ENCODE assay signal across 1 cellular context in the genomic region with DNA sequence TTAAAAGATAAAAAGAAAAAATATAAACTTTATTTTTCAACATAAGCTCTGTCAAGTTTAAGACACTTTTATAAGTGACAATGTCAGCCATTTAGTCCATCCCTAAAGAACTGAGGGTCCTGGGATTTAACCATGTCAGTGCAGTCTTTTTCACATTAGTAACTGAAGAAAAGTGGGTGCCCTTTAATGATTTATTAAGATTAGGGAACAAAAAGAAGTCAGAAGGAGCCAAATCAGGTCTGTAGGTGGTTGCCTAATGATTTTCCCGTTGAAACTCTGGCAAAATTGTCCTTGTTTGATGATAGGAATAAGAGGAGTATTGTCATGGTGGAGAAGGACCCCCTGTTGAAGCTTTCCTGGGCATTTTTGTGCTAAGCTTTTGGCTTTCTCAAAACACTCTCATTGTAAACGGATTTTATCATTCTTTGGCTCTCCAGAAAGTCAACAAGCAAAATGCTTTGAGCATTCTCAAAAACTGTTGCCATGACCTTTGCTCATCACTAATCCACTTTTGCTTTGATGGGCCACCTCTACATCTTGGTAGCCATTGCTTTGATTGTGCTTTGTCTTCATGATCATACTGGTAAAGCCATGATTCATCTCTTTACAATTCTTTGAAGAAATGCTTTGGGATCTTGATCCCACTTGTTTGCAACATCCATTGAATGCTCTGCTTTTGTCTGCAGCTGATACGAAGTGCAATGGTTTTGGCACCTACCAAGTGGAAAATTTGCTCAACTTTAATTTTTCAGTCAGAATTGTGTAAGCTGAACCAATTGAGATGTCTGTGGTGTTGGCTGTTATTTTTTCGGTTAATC.
TF ChIP-seq lines count a peak whose summit lies in the region.

No MANE protein-coding gene starts in this region.

TF ChIP-seq in HepG2, 621 proteins besides CTCF, POLR2A, EP300 and RAD21 (continued from another document and continues in another):
- TF ChIP-seq EED (CRISPR knock-in tag; IDR thresholded peaks at IDR 0.05) (no peak), SMARCC2 (IDR thresholded peaks at IDR 0.05) (peak; percentile 55; the same call in 1 of the 2 replicates), KMT2B (CRISPR knock-in tag; IDR thresholded peaks at IDR 0.05) (0 out of 2 replicates have a peak, but pooled peaks have one; percentile 50), DBP (CRISPR knock-in tag; IDR thresholded peaks at IDR 0.05; ENCODE audit: not compliant biosample characterization) (no peak), ZBTB14 (CRISPR knock-in tag; IDR thresholded peaks at IDR 0.05) (no peak), FOXO1 (CRISPR knock-in tag; IDR thresholded peaks at IDR 0.05) (peak; percentile 97), ATF6 (CRISPR knock-in tag; conservative IDR thresholded peaks at IDR 0.05) (no peak), DPF2 (CRISPR knock-in tag; IDR thresholded peaks at IDR 0.05; ENCODE audit: borderline replicate concordance, low read depth) (peak; percentile 95), NFKBIZ (CRISPR knock-in tag; IDR thresholded peaks at IDR 0.05) (peak; percentile 63; the same call in 1 of the 2 replicates), ZHX1 (CRISPR knock-in tag; IDR thresholded peaks at IDR 0.05; ENCODE audit: low read depth) (peak; percentile 53; the same call in 1 of the 2 replicates), HIVEP1 (CRISPR knock-in tag; IDR thresholded peaks at IDR 0.05) (no peak), NR0B2 (CRISPR knock-in tag; IDR thresholded peaks at IDR 0.05) (no peak), ZNF615 (CRISPR knock-in tag; IDR thresholded peaks at IDR 0.05; ENCODE audit: borderline replicate concordance) (0 out of 2 replicates have a peak, but pooled peaks have one; percentile 59), GLI4 (CRISPR knock-in tag; IDR thresholded peaks at IDR 0.05; ENCODE audit: borderline replicate concordance) (no peak), HNF4A (CRISPR knock-in tag; IDR thresholded peaks at IDR 0.05) (peak; percentile 97), ZNF766 (CRISPR knock-in tag; IDR thresholded peaks at IDR 0.05; ENCODE audit: borderline replicate concordance) (no peak), ZSCAN30 (CRISPR knock-in tag; IDR thresholded peaks at IDR 0.05) (no peak), SIX1 (CRISPR knock-in tag; IDR thresholded peaks at IDR 0.05; ENCODE audit: borderline replicate concordance) (peak; percentile 69; the same call in 1 of the 2 replicates), ZNF878 (CRISPR knock-in tag; IDR thresholded peaks at IDR 0.05) (peak; percentile 84; the same call in 1 of the 2 replicates), ERF (CRISPR knock-in tag; IDR thresholded peaks at IDR 0.05) (peak; percentile 58; the same call in 1 of the 2 replicates), HMG20B (CRISPR knock-in tag; conservative IDR thresholded peaks at IDR 0.05) (peak; percentile 95), SNAI1 (CRISPR knock-in tag; IDR thresholded peaks at IDR 0.05; ENCODE audit: borderline replicate concordance) (no peak), SRF (IDR thresholded peaks at IDR 0.05; ENCODE audit: low read depth, low read length) (no peak), ARNT (IDR thresholded peaks at IDR 0.05) (no peak)
- TF ChIP-seq, protein P1, sequence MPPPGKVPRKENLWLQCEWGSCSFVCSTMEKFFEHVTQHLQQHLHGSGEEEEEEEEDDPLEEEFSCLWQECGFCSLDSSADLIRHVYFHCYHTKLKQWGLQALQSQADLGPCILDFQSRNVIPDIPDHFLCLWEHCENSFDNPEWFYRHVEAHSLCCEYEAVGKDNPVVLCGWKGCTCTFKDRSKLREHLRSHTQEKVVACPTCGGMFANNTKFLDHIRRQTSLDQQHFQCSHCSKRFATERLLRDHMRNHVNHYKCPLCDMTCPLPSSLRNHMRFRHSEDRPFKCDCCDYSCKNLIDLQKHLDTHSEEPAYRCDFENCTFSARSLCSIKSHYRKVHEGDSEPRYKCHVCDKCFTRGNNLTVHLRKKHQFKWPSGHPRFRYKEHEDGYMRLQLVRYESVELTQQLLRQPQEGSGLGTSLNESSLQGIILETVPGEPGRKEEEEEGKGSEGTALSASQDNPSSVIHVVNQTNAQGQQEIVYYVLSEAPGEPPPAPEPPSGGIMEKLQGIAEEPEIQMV (CRISPR knock-in tag; IDR thresholded peaks at IDR 0.05; ENCODE audit: low read depth), result no peak
- TF ChIP-seq, protein P2, sequence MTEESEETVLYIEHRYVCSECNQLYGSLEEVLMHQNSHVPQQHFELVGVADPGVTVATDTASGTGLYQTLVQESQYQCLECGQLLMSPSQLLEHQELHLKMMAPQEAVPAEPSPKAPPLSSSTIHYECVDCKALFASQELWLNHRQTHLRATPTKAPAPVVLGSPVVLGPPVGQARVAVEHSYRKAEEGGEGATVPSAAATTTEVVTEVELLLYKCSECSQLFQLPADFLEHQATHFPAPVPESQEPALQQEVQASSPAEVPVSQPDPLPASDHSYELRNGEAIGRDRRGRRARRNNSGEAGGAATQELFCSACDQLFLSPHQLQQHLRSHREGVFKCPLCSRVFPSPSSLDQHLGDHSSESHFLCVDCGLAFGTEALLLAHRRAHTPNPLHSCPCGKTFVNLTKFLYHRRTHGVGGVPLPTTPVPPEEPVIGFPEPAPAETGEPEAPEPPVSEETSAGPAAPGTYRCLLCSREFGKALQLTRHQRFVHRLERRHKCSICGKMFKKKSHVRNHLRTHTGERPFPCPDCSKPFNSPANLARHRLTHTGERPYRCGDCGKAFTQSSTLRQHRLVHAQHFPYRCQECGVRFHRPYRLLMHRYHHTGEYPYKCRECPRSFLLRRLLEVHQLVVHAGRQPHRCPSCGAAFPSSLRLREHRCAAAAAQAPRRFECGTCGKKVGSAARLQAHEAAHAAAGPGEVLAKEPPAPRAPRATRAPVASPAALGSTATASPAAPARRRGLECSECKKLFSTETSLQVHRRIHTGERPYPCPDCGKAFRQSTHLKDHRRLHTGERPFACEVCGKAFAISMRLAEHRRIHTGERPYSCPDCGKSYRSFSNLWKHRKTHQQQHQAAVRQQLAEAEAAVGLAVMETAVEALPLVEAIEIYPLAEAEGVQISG (CRISPR knock-in tag; IDR thresholded peaks at IDR 0.05), result peak; percentile 37; the same call in 1 of the 2 replicates
- TF ChIP-seq, protein P3, sequence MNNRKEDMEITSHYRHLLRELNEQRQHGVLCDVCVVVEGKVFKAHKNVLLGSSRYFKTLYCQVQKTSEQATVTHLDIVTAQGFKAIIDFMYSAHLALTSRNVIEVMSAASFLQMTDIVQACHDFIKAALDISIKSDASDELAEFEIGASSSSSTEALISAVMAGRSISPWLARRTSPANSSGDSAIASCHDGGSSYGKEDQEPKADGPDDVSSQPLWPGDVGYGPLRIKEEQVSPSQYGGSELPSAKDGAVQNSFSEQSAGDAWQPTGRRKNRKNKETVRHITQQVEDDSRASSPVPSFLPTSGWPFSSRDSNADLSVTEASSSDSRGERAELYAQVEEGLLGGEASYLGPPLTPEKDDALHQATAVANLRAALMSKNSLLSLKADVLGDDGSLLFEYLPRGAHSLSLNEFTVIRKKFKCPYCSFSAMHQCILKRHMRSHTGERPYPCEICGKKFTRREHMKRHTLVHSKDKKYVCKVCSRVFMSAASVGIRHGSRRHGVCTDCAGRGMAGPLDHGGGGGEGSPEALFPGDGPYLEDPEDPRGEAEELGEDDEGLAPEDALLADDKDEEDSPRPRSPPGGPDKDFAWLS (CRISPR knock-in tag; IDR thresholded peaks at IDR 0.05; ENCODE audit: borderline replicate concordance), result no peak
- TF ChIP-seq, protein P4, sequence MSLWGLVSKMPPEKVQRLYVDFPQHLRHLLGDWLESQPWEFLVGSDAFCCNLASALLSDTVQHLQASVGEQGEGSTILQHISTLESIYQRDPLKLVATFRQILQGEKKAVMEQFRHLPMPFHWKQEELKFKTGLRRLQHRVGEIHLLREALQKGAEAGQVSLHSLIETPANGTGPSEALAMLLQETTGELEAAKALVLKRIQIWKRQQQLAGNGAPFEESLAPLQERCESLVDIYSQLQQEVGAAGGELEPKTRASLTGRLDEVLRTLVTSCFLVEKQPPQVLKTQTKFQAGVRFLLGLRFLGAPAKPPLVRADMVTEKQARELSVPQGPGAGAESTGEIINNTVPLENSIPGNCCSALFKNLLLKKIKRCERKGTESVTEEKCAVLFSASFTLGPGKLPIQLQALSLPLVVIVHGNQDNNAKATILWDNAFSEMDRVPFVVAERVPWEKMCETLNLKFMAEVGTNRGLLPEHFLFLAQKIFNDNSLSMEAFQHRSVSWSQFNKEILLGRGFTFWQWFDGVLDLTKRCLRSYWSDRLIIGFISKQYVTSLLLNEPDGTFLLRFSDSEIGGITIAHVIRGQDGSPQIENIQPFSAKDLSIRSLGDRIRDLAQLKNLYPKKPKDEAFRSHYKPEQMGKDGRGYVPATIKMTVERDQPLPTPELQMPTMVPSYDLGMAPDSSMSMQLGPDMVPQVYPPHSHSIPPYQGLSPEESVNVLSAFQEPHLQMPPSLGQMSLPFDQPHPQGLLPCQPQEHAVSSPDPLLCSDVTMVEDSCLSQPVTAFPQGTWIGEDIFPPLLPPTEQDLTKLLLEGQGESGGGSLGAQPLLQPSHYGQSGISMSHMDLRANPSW (CRISPR knock-in tag; IDR thresholded peaks at IDR 0.05; ENCODE audit: borderline replicate concordance), result no peak; the same call in 1 of the 2 replicates
- TF ChIP-seq, protein P5, sequence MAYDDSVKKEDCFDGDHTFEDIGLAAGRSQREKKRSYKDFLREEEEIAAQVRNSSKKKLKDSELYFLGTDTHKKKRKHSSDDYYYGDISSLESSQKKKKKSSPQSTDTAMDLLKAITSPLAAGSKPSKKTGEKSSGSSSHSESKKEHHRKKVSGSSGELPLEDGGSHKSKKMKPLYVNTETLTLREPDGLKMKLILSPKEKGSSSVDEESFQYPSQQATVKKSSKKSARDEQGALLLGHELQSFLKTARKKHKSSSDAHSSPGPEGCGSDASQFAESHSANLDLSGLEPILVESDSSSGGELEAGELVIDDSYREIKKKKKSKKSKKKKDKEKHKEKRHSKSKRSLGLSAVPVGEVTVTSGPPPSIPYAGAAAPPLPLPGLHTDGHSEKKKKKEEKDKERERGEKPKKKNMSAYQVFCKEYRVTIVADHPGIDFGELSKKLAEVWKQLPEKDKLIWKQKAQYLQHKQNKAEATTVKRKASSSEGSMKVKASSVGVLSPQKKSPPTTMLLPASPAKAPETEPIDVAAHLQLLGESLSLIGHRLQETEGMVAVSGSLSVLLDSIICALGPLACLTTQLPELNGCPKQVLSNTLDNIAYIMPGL (CRISPR knock-in tag; IDR thresholded peaks at IDR 0.05; ENCODE audit: borderline replicate concordance in 1 of 2, low read depth in 1 of 2), result peak in 1 of 2 experiments; percentile 71; a peak in 1 of 4 replicates
- TF ChIP-seq, protein P6, sequence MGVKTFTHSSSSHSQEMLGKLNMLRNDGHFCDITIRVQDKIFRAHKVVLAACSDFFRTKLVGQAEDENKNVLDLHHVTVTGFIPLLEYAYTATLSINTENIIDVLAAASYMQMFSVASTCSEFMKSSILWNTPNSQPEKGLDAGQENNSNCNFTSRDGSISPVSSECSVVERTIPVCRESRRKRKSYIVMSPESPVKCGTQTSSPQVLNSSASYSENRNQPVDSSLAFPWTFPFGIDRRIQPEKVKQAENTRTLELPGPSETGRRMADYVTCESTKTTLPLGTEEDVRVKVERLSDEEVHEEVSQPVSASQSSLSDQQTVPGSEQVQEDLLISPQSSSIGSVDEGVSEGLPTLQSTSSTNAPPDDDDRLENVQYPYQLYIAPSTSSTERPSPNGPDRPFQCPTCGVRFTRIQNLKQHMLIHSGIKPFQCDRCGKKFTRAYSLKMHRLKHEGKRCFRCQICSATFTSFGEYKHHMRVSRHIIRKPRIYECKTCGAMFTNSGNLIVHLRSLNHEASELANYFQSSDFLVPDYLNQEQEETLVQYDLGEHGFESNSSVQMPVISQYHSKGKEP (CRISPR knock-in tag; IDR thresholded peaks at IDR 0.05), result peak; percentile 83; the same call in 1 of the 2 replicates
